1 cellular context compared by ENCODE assay signal in genomic region chr11:11842426-11843008, GRCh38.
A peak's percentile ranks its signal among the peaks of the same experiment; 100 is the strongest.
TF ChIP-seq lines count a peak whose summit lies in the region.

No MANE protein-coding gene starts in this region.

TF ChIP-seq in K562, 482 proteins besides CTCF, POLR2A, EP300 and RAD21 (continued from another document and continues in another):
- TF ChIP-seq ZNF318 (IDR thresholded peaks at IDR 0.05; ENCODE audit: borderline replicate concordance in 1 of 2, low read depth in 1 of 2), result no peak
- no peak for TF ChIP-seq BDP1 (IDR thresholded peaks at IDR 0.05; ENCODE audit: insufficient read depth, insufficient read length)
- TF ChIP-seq ILF3 (IDR thresholded peaks at IDR 0.05; ENCODE audit: borderline replicate concordance), result no peak
- TF ChIP-seq NBN (IDR thresholded peaks at IDR 0.05; ENCODE audit: low read depth), result peak; percentile 47; the same call in 1 of the 2 replicates
- no peak for TF ChIP-seq JUN (IDR thresholded peaks at IDR 0.05; ENCODE audit: borderline replicate concordance, low read depth, low read length)
- TF ChIP-seq JUN (CRISPR knock-in tag; IDR thresholded peaks at IDR 0.05; ENCODE audit: borderline replicate concordance), result no peak
- TF ChIP-seq IRF9 (tag; IDR thresholded peaks at IDR 0.05), result no peak
- no peak for TF ChIP-seq RBM25 (IDR thresholded peaks at IDR 0.05; ENCODE audit: low read depth, low read length, severe bottlenecking)
- TF ChIP-seq FUS (optimal IDR thresholded peaks at IDR 0.05; ENCODE audit: low read depth, low read length), result no peak
- no peak for TF ChIP-seq MCM3 (IDR thresholded peaks at IDR 0.05)
- TF ChIP-seq ZNF766 (CRISPR knock-in tag; conservative IDR thresholded peaks at IDR 0.05), result no peak
- TF ChIP-seq ZNF398 (CRISPR knock-in tag; IDR thresholded peaks at IDR 0.05), result no peak
- no peak for TF ChIP-seq ZNF146 (CRISPR knock-in tag; IDR thresholded peaks at IDR 0.05; ENCODE audit: unreplicated experiment)
- no peak for TF ChIP-seq CHCHD3 (CRISPR knock-in tag; IDR thresholded peaks at IDR 0.05)
- TF ChIP-seq NRF1 (conservative IDR thresholded peaks at IDR 0.05 in 1 of 2, IDR thresholded peaks at IDR 0.05 in 1 of 2), result no peak
- TF ChIP-seq SMARCE1 (IDR thresholded peaks at IDR 0.05), result no peak
- TF ChIP-seq ZBTB9 (CRISPR knock-in tag; IDR thresholded peaks at IDR 0.05), result no peak
- no peak; the same call in 1 of the 2 replicates for TF ChIP-seq CREM (IDR thresholded peaks at IDR 0.05; ENCODE audit: low read depth)
- TF ChIP-seq ILK (tag; IDR thresholded peaks at IDR 0.05; ENCODE audit: borderline replicate concordance, low read depth), result no peak
- TF ChIP-seq PRMT5 (CRISPR knock-in tag; IDR thresholded peaks at IDR 0.05), result no peak
- TF ChIP-seq ZHX1 (conservative IDR thresholded peaks at IDR 0.05; ENCODE audit: low read length), result no peak
- TF ChIP-seq PPARD (CRISPR knock-in tag; IDR thresholded peaks at IDR 0.05), result no peak
- no peak for TF ChIP-seq NR1H2 (CRISPR knock-in tag; IDR thresholded peaks at IDR 0.05)
- TF ChIP-seq ZNF695 (CRISPR knock-in tag; IDR thresholded peaks at IDR 0.05), result no peak
- TF ChIP-seq GTF2E2 (tag; IDR thresholded peaks at IDR 0.05), result no peak
- TF ChIP-seq TFAM (CRISPR knock-in tag; conservative IDR thresholded peaks at IDR 0.05), result no peak
- no peak for TF ChIP-seq ZBTB12 (CRISPR knock-in tag; IDR thresholded peaks at IDR 0.05)
- peak; percentile 53; the same call in 1 of the 2 replicates for TF ChIP-seq ZNF384 (IDR thresholded peaks at IDR 0.05; ENCODE audit: low read depth, low read length)
- TF ChIP-seq CUX1 (CRISPR knock-in tag; IDR thresholded peaks at IDR 0.05), result no peak
- TF ChIP-seq PCBP1 (IDR thresholded peaks at IDR 0.05; ENCODE audit: low read depth, low read length, poor library complexity, severe bottlenecking), result no peak
- TF ChIP-seq TBP (optimal IDR thresholded peaks at IDR 0.05; ENCODE audit: low read depth, low read length), result peak; percentile 61
- TF ChIP-seq ADNP (tag; IDR thresholded peaks at IDR 0.05), result no peak
- TF ChIP-seq USF2 (CRISPR knock-in tag; IDR thresholded peaks at IDR 0.05), result no peak
- no peak for TF ChIP-seq SMC3 (conservative IDR thresholded peaks at IDR 0.05; ENCODE audit: insufficient read depth, low read depth, low read length)
- no peak for TF ChIP-seq ZNF655 (CRISPR knock-in tag; IDR thresholded peaks at IDR 0.05)
